Comparison of ENCODE assay signal across 1 cellular context in the genomic region with DNA sequence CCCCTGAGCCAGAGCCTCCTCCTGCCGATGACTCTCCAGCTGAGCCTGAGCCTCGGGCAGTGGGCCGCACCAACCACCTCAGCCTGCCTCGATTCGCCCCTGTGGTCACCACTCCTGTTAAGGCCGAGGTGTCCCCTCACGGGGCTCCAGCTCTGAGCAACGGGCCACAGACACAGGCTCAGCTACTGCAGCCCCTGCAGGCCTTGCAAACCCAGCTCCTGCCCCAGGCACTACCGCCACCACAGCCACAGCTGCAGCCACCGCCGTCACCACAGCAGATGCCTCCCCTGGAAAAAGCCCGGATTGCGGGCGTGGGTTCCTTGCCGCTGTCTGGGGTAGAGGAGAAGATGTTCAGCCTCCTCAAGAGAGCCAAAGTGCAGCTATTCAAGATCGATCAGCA.
TF ChIP-seq lines count a peak whose summit lies in the region.

No MANE protein-coding gene starts in this region.

TF ChIP-seq in GM12878, 131 proteins besides CTCF, POLR2A, EP300 and RAD21:
- TF ChIP-seq GABPA (IDR thresholded peaks at IDR 0.05; ENCODE audit: low read depth) (no peak), SMAD1 (IDR thresholded peaks at IDR 0.05; ENCODE audit: low read depth, partially characterized antibody) (no peak), POLR2AphosphoS2 (IDR thresholded peaks at IDR 0.05; ENCODE audit: low read depth, low read length) (no peak), HCFC1 (IDR thresholded peaks at IDR 0.05; ENCODE audit: low read length) (no peak), JUNB (IDR thresholded peaks at IDR 0.05) (no peak), TCF12 (IDR thresholded peaks at IDR 0.05; ENCODE audit: low read depth, low read length) (no peak), SREBF2 (IDR thresholded peaks at IDR 0.05; ENCODE audit: low read length) (no peak), SMAD5 (IDR thresholded peaks at IDR 0.05; ENCODE audit: low read depth) (no peak), NFXL1 (IDR thresholded peaks at IDR 0.05; ENCODE audit: borderline replicate concordance) (no peak), IRF4 (IDR thresholded peaks at IDR 0.05; ENCODE audit: low read depth, low read length) (no peak), STAT1 (conservative IDR thresholded peaks at IDR 0.05) (no peak), FOS (IDR thresholded peaks at IDR 0.05; ENCODE audit: borderline replicate concordance, extremely low read depth, insufficient read length) (no peak), NR2F1 (conservative IDR thresholded peaks at IDR 0.05) (no peak)
- TF ChIP-seq, protein P1, sequence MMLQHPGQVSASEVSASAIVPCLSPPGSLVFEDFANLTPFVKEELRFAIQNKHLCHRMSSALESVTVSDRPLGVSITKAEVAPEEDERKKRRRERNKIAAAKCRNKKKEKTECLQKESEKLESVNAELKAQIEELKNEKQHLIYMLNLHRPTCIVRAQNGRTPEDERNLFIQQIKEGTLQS (IDR thresholded peaks at IDR 0.05; ENCODE audit: borderline replicate concordance, extremely low read depth, low read depth, low read length), result no peak
- TF ChIP-seq, protein P2, sequence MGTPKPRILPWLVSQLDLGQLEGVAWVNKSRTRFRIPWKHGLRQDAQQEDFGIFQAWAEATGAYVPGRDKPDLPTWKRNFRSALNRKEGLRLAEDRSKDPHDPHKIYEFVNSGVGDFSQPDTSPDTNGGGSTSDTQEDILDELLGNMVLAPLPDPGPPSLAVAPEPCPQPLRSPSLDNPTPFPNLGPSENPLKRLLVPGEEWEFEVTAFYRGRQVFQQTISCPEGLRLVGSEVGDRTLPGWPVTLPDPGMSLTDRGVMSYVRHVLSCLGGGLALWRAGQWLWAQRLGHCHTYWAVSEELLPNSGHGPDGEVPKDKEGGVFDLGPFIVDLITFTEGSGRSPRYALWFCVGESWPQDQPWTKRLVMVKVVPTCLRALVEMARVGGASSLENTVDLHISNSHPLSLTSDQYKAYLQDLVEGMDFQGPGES (IDR thresholded peaks at IDR 0.05), result no peak
- TF ChIP-seq, protein P3, sequence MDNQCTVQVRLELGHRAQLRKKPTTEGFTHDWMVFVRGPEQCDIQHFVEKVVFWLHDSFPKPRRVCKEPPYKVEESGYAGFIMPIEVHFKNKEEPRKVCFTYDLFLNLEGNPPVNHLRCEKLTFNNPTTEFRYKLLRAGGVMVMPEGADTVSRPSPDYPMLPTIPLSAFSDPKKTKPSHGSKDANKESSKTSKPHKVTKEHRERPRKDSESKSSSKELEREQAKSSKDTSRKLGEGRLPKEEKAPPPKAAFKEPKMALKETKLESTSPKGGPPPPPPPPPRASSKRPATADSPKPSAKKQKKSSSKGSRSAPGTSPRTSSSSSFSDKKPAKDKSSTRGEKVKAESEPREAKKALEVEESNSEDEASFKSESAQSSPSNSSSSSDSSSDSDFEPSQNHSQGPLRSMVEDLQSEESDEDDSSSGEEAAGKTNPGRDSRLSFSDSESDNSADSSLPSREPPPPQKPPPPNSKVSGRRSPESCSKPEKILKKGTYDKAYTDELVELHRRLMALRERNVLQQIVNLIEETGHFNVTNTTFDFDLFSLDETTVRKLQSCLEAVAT (IDR thresholded peaks at IDR 0.05), result no peak
